ENCODE assay signal across 9 cellular contexts in the genomic region with DNA sequence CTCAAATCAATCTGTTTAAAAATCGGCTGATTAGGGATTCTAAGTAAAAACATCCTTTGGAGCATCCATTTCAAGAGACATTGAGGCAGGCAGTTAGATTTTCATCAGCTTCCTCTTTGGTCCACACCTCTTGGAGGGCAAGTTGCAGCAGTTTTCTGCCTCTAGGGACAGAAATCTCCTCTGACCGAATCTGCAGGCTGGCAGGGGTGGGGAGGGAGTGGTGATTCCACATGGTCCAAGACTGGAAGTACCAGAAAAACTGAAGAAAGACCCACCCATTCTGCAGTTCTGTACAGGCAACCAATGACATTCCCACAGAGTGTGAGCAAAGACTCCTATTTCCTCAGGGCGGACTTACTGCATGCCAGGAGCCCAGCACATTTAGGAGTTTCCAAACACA. TPM values are rescaled to one million over a fixed set of nuclear protein-coding genes. Genes with fewer than 3 reads are reported as not detected.
DNase-seq lines count a peak whose midpoint lies in the region; ATAC-seq and TF ChIP-seq lines count a peak whose summit lies in the region.
"Had no signal": no experiment of that assay in that cellular context is flagged by ENCODE, and none has a peak within 500 bp of the region (broad histone marks: within the 10 kb centered on the region; RNA-seq: fewer than 3 reads in every experiment).

No MANE protein-coding gene starts in this region.

- POLR2A ChIA-PET in PC-9 (lab: Charles Lee; ENCODE audit: unreplicated experiment): no interaction called here

- H2BK15ac ChIP-seq in neuronal stem cell (ENCODE audit: low read length): no peak overlapping the region

- H3K9me3 ChIP-seq in PC-9 (ENCODE audit: insufficient read depth, low read depth) (no peaks in the 10 kb centered on the region), neuronal stem cell (replicated peaks in 1 of 2; ENCODE audit: control insufficient read depth in 2 of 2, insufficient read depth in 1 of 2, low read depth in 1 of 2, low read length in 2 of 2) (peaks cover 0 to 4% of the 10 kb centered on the region in 2 donors)

- H3F3A ChIP-seq in PC-9 (ENCODE audit: insufficient read depth, low read depth): no peaks in the 10 kb centered on the region

- intact Hi-C loops in PC-9 (cut with micrococcal nuclease; ENCODE audit: unreplicated experiment): no loop called here

- H2AK5ac ChIP-seq in neuronal stem cell (ENCODE audit: low read depth, low read length): peak overlapping the region; percentile 30

- WGBS in neuronal stem cell (ENCODE audit: extremely low coverage in 2 of 2, insufficient read length in 2 of 2, insufficient replicate concordance in 1 of 2), 2 donors: no CpG with 5 or more reads among the region's 3 CpGs

- H3K4me1 Mint-ChIP-seq in stimulated activated effector memory CD8-positive, alpha-beta T cell treated with anti-CD3 and anti-CD28 coated beads, Interleukin-12 subunit alpha, Interleukin-12 subunit beta, amount 100 ng/mL, for 72 hours: no peaks in the 10 kb centered on the region
- H3K4me1 Mint-ChIP-seq in activated T-cell treated with anti-CD3 and anti-CD28 coated beads, Interleukin-2, amount 50 U/mL, for 4 hours (ENCODE audit: low read depth): no peaks in the 10 kb centered on the region

- H4K20me1 ChIP-seq in PC-9 (ENCODE audit: insufficient read depth): no peaks in the 10 kb centered on the region

- no peaks in the 10 kb centered on the region for H3K9me2 ChIP-seq in PC-9 (ENCODE audit: insufficient read depth)

- peak overlapping the region; percentile 56 for H2BK5ac ChIP-seq in neuronal stem cell (ENCODE audit: low read length)

- no peak overlapping the region for H3K4me3 Mint-ChIP-seq in stimulated activated effector memory CD8-positive, alpha-beta T cell treated with anti-CD3 and anti-CD28 coated beads, Interleukin-12 subunit alpha, Interleukin-12 subunit beta, amount 100 ng/mL, for 72 hours
- no peak overlapping the region for H3K4me3 Mint-ChIP-seq in activated T-cell treated with anti-CD3 and anti-CD28 coated beads, Interleukin-2, amount 50 U/mL, for 4 hours

- no peak overlapping the region for H3K14ac ChIP-seq in neuronal stem cell (ENCODE audit: low read length)

- H3K4me1 ChIP-seq in PC-9 (replicated peaks; ENCODE audit: insufficient read depth) (peaks cover 10% of the 10 kb centered on the region; the same call in 1 of the 2 replicates), neuronal stem cell (ENCODE audit: control insufficient read depth in 2 of 2, insufficient read depth in 1 of 2, low read depth in 1 of 2, low read length in 2 of 2) (peaks cover 29 to 34% of the 10 kb centered on the region in 2 donors)

- H2BK12ac ChIP-seq in neuronal stem cell (ENCODE audit: low read length): no peak overlapping the region

- peaks cover 2% of the 10 kb centered on the region for H3K27me3 Mint-ChIP-seq in activated T-cell treated with anti-CD3 and anti-CD28 coated beads, Interleukin-2, amount 50 U/mL, for 4 hours (ENCODE audit: low read depth)

- no peak overlapping the region for H4K91ac ChIP-seq in neuronal stem cell (ENCODE audit: low read depth, low read length, poor library complexity)

- no peaks in the 10 kb centered on the region for H3K79me2 ChIP-seq in PC-9 (ENCODE audit: low read depth)

- DNase-seq in GM03348 (ENCODE audit: low spot score) (peak; percentile 22), PC-9 (peak; percentile 53 to 78), epithelial cell of prostate (ENCODE audit: low read depth, low spot score) (peak; percentile 59), neuronal stem cell (ENCODE audit: low spot score) (peak; percentile 31)
- no peak for DNase-seq in stimulated activated effector memory CD8-positive, alpha-beta T cell treated with anti-CD3 and anti-CD28 coated beads, Interleukin-12 subunit alpha, Interleukin-12 subunit beta, amount 100 ng/mL, for 72 hours (ENCODE audit: low spot score in 2 of 2)
- DNase-seq in NK-92 treated with Interleukin-12 subunit alpha and Interleukin-12 subunit beta, amount 100 ng/mL, for 24 hours (lab: John Stamatoyannopoulos, UW): no peak
- no peak for DNase-seq in activated T-cell treated with anti-CD3 and anti-CD28 coated beads, Interleukin-2, amount 50 U/mL, for 4 hours
- DNase-seq: dermis blood vessel endothelial cell had no signal

- H3K4me2 ChIP-seq in PC-9 (peak overlapping the region; percentile 21; the same call in 1 of the 2 replicates), neuronal stem cell (ENCODE audit: insufficient read depth, low read length, poor library complexity, severe bottlenecking) (peak overlapping the region; percentile 29)

- no peak for TF ChIP-seq CTCF in PC-9 (conservative IDR thresholded peaks at IDR 0.05)

- H3K23ac ChIP-seq in neuronal stem cell (ENCODE audit: low read depth, low read length, poor library complexity): no peak overlapping the region

- H3K27ac ChIP-seq in PC-9 (no peak overlapping the region), epithelial cell of prostate (no peak overlapping the region), neuronal stem cell (replicated peaks; ENCODE audit: low read length) (peak overlapping the region; percentile 91)

- no peak for ATAC-seq in GM21825 (IDR thresholded peaks at IDR 0.05; ENCODE audit: unreplicated experiment)
- ATAC-seq in stimulated activated effector memory CD8-positive, alpha-beta T cell treated with anti-CD3 and anti-CD28 coated beads, Interleukin-12 subunit alpha, Interleukin-12 subunit beta, amount 100 ng/mL, for 72 hours: no peak
- ATAC-seq in activated T-cell treated with anti-CD3 and anti-CD28 coated beads, Interleukin-2, amount 50 U/mL, for 4 hours: no peak

- H3K36me3 ChIP-seq in PC-9 (ENCODE audit: low read depth) (no peaks in the 10 kb centered on the region), neuronal stem cell (replicated peaks in 1 of 2; ENCODE audit: control insufficient read depth in 2 of 2, insufficient read depth in 2 of 2, low read length in 2 of 2) (no peaks in the 10 kb centered on the region)

- H2AFZ ChIP-seq in PC-9 (peak overlapping the region; percentile 37; the same call in 1 of the 2 replicates), neuronal stem cell (ENCODE audit: low read length) (peak overlapping the region; percentile 74)

- BruUV-seq in PC-9 (replicated peaks; lab: Mats Ljungman, UMichigan): no TSS peak

- CTCF ChIA-PET in PC-9 (lab: Charles Lee): no interaction called here

- no peak overlapping the region for H3K27ac Mint-ChIP-seq in stimulated activated effector memory CD8-positive, alpha-beta T cell treated with anti-CD3 and anti-CD28 coated beads, Interleukin-12 subunit alpha, Interleukin-12 subunit beta, amount 100 ng/mL, for 72 hours

- H3K18ac ChIP-seq in neuronal stem cell (ENCODE audit: low read length): peak overlapping the region; percentile 67

- no peak overlapping the region for H2BK120ac ChIP-seq in neuronal stem cell (ENCODE audit: low read depth, low read length)

- H3K27me3 ChIP-seq in PC-9 (ENCODE audit: insufficient read depth, low read depth) (no peaks in the 10 kb centered on the region), neuronal stem cell (ENCODE audit: control insufficient read depth in 3 of 3, insufficient read depth in 3 of 3, low read depth in 1 of 3, low read length in 3 of 3) (no peaks in the 10 kb centered on the region)

- H3K4ac ChIP-seq in neuronal stem cell (ENCODE audit: low read length): no peak overlapping the region

- H4K8ac ChIP-seq in neuronal stem cell (ENCODE audit: low read depth, low read length): no peak overlapping the region

- H3K36me3 Mint-ChIP-seq in stimulated activated effector memory CD8-positive, alpha-beta T cell treated with anti-CD3 and anti-CD28 coated beads, Interleukin-12 subunit alpha, Interleukin-12 subunit beta, amount 100 ng/mL, for 72 hours: no peaks in the 10 kb centered on the region
- no peaks in the 10 kb centered on the region for H3K36me3 Mint-ChIP-seq in activated T-cell treated with anti-CD3 and anti-CD28 coated beads, Interleukin-2, amount 50 U/mL, for 4 hours (ENCODE audit: insufficient read depth)

- no peak overlapping the region for H3K9ac ChIP-seq in neuronal stem cell (ENCODE audit: low read depth, low read length, poor library complexity)

- peaks cover 4% of the 10 kb centered on the region for H3K9me3 Mint-ChIP-seq in stimulated activated effector memory CD8-positive, alpha-beta T cell treated with anti-CD3 and anti-CD28 coated beads, Interleukin-12 subunit alpha, Interleukin-12 subunit beta, amount 100 ng/mL, for 72 hours
- peaks cover 6% of the 10 kb centered on the region for H3K9me3 Mint-ChIP-seq in activated T-cell treated with anti-CD3 and anti-CD28 coated beads, Interleukin-2, amount 50 U/mL, for 4 hours

- H3K4me3 ChIP-seq in PC-9 (no peak overlapping the region), neuronal stem cell (ENCODE audit: low read length in 2 of 2) (peak overlapping the region in 1 of 2 donors; percentile 14)

- H3K79me1 ChIP-seq in neuronal stem cell (ENCODE audit: low read depth, low read length): no peaks in the 10 kb centered on the region

RNA-seq across cellular contexts. Expression of gene FGFBP3, which starts 29.0 kb away (rescaled TPM):
- 0.68 and 1.0 TPM in 2 replicates for total RNA-seq in PC-9 (2021)
- polyA plus RNA-seq in neuronal stem cell (2013, experiment 1 of 2): 428 TPM
- 429 TPM for polyA plus RNA-seq in neuronal stem cell (2013, experiment 2 of 2)
- total RNA-seq in activated T-cell treated with anti-CD3 and anti-CD28 coated beads, Interleukin-2, amount 50 U/mL, for 4 hours: 1 to 10 TPM; 2.3 to 3.7 (median 2.6) TPM

RNA-seq across cellular contexts. Expression of gene BTAF1, which starts 43.3 kb away (rescaled TPM):
- 16.7 and 19.0 TPM in 2 replicates for total RNA-seq in PC-9 (2021)
- polyA plus RNA-seq in neuronal stem cell (2013, experiment 1 of 2): 34.9 TPM
- polyA plus RNA-seq in neuronal stem cell (2013, experiment 2 of 2): 34.6 TPM
- total RNA-seq in activated T-cell treated with anti-CD3 and anti-CD28 coated beads, Interleukin-2, amount 50 U/mL, for 4 hours: 10 to 100 TPM; 44.5 to 49.5 (median 46.3) TPM

Comparison
In these comparisons a context has a peak if more than half of its experiments do, and no peak if none do; other contexts are left out.
1. DNase-seq: peak in GM03348 (single experiment), PC-9 (2 of 2), epithelial cell of prostate (single experiment) and neuronal stem cell (single experiment); none in stimulated activated effector memory CD8-positive, alpha-beta T cell treated with anti-CD3 and anti-CD28 coated beads, Interleukin-12 subunit alpha, Interleukin-12 subunit beta, amount 100 ng/mL, for 72 hours (0 of 2), NK-92 treated with Interleukin-12 subunit alpha and Interleukin-12 subunit beta, amount 100 ng/mL, for 24 hours (single experiment) and activated T-cell treated with anti-CD3 and anti-CD28 coated beads, Interleukin-2, amount 50 U/mL, for 4 hours (single experiment).